In the genomic region with DNA sequence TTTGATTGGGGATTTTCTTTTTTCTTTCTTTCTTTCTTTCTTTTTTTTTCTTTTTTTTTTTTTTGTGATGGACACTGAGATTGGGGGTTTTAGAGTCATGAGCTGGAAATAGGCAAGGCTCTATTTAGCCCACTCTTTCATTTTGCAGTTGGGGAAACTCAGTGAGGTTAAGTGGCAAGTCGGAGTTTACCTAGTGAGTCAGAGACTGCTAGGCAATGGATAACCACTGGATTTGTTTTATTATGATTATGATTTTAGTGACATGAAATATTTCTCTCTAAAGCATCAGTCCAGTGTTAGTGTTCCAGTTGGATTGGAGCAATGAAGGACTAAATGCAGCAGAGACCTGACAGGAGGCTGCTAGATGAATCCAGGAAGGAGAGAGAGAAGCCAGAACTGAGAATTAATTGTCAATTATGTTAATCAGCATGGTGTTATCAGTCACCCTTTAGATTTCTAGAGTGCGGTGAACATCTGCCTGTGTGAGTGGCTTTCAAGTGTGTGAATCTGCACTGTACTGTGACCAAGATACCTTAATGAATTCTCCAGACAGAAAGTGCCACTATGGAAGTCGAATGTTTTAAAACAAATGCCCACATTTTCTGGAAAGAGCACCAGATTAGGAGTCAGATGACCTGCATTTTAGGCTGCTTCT, we compare ENCODE assay signal across 11 cellular contexts. TPM values are rescaled to one million over a fixed set of nuclear protein-coding genes. Genes with fewer than 3 reads are reported as not detected.
DNase-seq lines count a peak whose midpoint lies in the region; ATAC-seq, FAIRE-seq and TF ChIP-seq lines count a peak whose summit lies in the region.
"Had no signal": no experiment of that assay in that cellular context is flagged by ENCODE, and none has a peak within 500 bp of the region (broad histone marks: within the 10 kb centered on the region; RNA-seq: fewer than 3 reads in every experiment).

No MANE protein-coding gene starts in this region.

- no peak overlapping the region for H3K9ac ChIP-seq in SK-N-SH

- peaks cover 12% of the 10 kb centered on the region for H3F3A ChIP-seq in SK-N-SH (replicated peaks; ENCODE audit: insufficient read depth)

- peak overlapping the region; percentile 38 to 80 for H3K27ac ChIP-seq in SK-N-SH (ENCODE audit: low read depth in 2 of 2, low read length in 1 of 2)
- H3K27ac ChIP-seq in coronary artery = no peak overlapping the region
- H3K27ac ChIP-seq: upper lobe of left lung had no signal

- TF ChIP-seq CTCF in SK-N-SH (IDR thresholded peaks at IDR 0.05) (no peak), coronary artery (IDR thresholded peaks at IDR 0.05) (no peak)

- peak; percentile 100 for FAIRE-seq in islet of Langerhans (lab: Jason Lieb, UNC)
- no peak for FAIRE-seq in frontal cortex (lab: Jason Lieb, UNC)

- peaks cover 22% of the 10 kb centered on the region for H3K79me2 ChIP-seq in SK-N-SH (ENCODE audit: insufficient read depth)

- H2AFZ ChIP-seq in SK-N-SH (ENCODE audit: low read depth) = no peak overlapping the region

- 44% methylated on average over 3 of the region's 3 CpGs for WGBS in SK-N-SH (ENCODE audit: low lambda C conversion rate)

- no peaks in the 10 kb centered on the region for H3K9me2 ChIP-seq in SK-N-SH

- H3K27me3 ChIP-seq in SK-N-SH (ENCODE audit: insufficient read depth) = no peaks in the 10 kb centered on the region
- H3K27me3 ChIP-seq: upper lobe of left lung had no signal

- peak in 1 of 2 experiments; percentile 47; a peak in 1 of 4 replicates for TF ChIP-seq EP300 in SK-N-SH (IDR thresholded peaks at IDR 0.05; ENCODE audit: borderline replicate concordance in 1 of 2, low read depth in 1 of 2, low read length in 1 of 2)

- no peaks in the 10 kb centered on the region for H3K9me3 ChIP-seq in SK-N-SH
- H3K9me3 ChIP-seq: upper lobe of left lung had no signal

- POLR2A ChIA-PET in SK-N-SH (lab: Yijun Ruan, JAX) = no interaction called here

- DNase-seq in DMS79 (lab: John Stamatoyannopoulos, UW) (peak; percentile 65), SK-N-SH (peak; percentile 30), coronary artery (ENCODE audit: low spot score) (no peak), frontal cortex (ENCODE audit: low spot score in 2 of 2) (no peak)
- DNase-seq: anterior cingulate cortex, left ventricle myocardium superior, upper lobe of left lung had no signal

- peaks cover 14% of the 10 kb centered on the region for H4K20me1 ChIP-seq in SK-N-SH (ENCODE audit: insufficient read depth)

- peak; percentile 82 for ATAC-seq in GM19463 (IDR thresholded peaks at IDR 0.05; ENCODE audit: unreplicated experiment)
- ATAC-seq in HG02970 (IDR thresholded peaks at IDR 0.05; ENCODE audit: low FRiP score, unreplicated experiment) = no peak
- ATAC-seq in HG02870 (IDR thresholded peaks at IDR 0.05; ENCODE audit: unreplicated experiment) = no peak
- ATAC-seq: left ventricle myocardium superior had no signal

- no peak overlapping the region for H3K4me3 ChIP-seq in SK-N-SH (ENCODE audit: low read depth in 2 of 2, low read length in 1 of 2)
- no peak overlapping the region for H3K4me3 ChIP-seq in coronary artery
- H3K4me3 ChIP-seq: upper lobe of left lung had no signal

- peak overlapping the region; percentile 36 for H3K4me2 ChIP-seq in SK-N-SH

- TF ChIP-seq RAD21 in SK-N-SH (IDR thresholded peaks at IDR 0.05; ENCODE audit: low read length) = no peak

- CTCF ChIA-PET in SK-N-SH (lab: Yijun Ruan, JAX) = interaction anchor here (0.9 to 4.5 kb wide), 10 partner anchors 8 to 97 kb away, joined by 3 to 28 read pairs (median 4); no protein-coding TSS in a partner anchor

- H3K4me1 ChIP-seq in SK-N-SH (ENCODE audit: control insufficient read depth in 1 of 2, insufficient read depth in 2 of 2, low read depth in 1 of 2, low read length in 1 of 2) = peaks cover 4 to 14% of the 10 kb centered on the region in 2 experiments; a peak in 3 of 4 replicates

- H3K36me3 ChIP-seq in SK-N-SH (replicated peaks in 1 of 2; ENCODE audit: control insufficient read depth in 1 of 2, insufficient read depth in 2 of 2, low read length in 1 of 2) = no peaks in the 10 kb centered on the region
- H3K36me3 ChIP-seq: upper lobe of left lung had no signal

TF ChIP-seq in SK-N-SH, 30 proteins besides CTCF, POLR2A, EP300 and RAD21:
- no peak for TF ChIP-seq ELF1 (IDR thresholded peaks at IDR 0.05)
- no peak for TF ChIP-seq JUND (IDR thresholded peaks at IDR 0.05)
- TF ChIP-seq NRF1 (IDR thresholded peaks at IDR 0.05; ENCODE audit: low read depth, low read length) = no peak
- 0 out of 2 replicates have a peak, but pooled peaks have one; percentile 26 for TF ChIP-seq MXI1 (IDR thresholded peaks at IDR 0.05; ENCODE audit: low read depth, low read length)
- TF ChIP-seq NFIC (IDR thresholded peaks at IDR 0.05; ENCODE audit: borderline replicate concordance) = no peak
- TF ChIP-seq SMC3 (IDR thresholded peaks at IDR 0.05; ENCODE audit: low read depth, low read length) = no peak
- TF ChIP-seq FOXJ3 (CRISPR knock-in tag; IDR thresholded peaks at IDR 0.05) = no peak
- no peak for TF ChIP-seq GABPA (IDR thresholded peaks at IDR 0.05; ENCODE audit: low read depth)
- TF ChIP-seq GATA2 (CRISPR knock-in tag; IDR thresholded peaks at IDR 0.05) = peak; percentile 31; the same call in 1 of the 2 replicates
- TF ChIP-seq, protein P1, sequence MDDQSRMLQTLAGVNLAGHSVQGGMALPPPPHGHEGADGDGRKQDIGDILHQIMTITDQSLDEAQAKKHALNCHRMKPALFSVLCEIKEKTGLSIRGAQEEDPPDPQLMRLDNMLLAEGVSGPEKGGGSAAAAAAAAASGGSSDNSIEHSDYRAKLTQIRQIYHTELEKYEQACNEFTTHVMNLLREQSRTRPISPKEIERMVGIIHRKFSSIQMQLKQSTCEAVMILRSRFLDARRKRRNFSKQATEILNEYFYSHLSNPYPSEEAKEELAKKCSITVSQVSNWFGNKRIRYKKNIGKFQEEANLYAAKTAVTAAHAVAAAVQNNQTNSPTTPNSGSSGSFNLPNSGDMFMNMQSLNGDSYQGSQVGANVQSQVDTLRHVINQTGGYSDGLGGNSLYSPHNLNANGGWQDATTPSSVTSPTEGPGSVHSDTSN (IDR thresholded peaks at IDR 0.05) = peak; percentile 59
- no peak for TF ChIP-seq EZH2phosphoT487 (IDR thresholded peaks at IDR 0.05; ENCODE audit: borderline replicate concordance, low read depth)
- TF ChIP-seq TEAD4 (IDR thresholded peaks at IDR 0.05; ENCODE audit: borderline replicate concordance, insufficient read depth) = no peak
- TF ChIP-seq TCF12 (IDR thresholded peaks at IDR 0.05) = no peak
- no peak for TF ChIP-seq POLR2AphosphoS5 (IDR thresholded peaks at IDR 0.05; ENCODE audit: low read depth, low read length)
- TF ChIP-seq YY1 (IDR thresholded peaks at IDR 0.05; ENCODE audit: low read depth) = no peak

RNA-seq across cellular contexts. Expression of gene BMAL1, which starts 10.9 kb away (rescaled TPM):
- 6.5 and 8.2 TPM in 2 replicates for polyA plus RNA-seq in SK-N-SH (2012; rRNA removed)
- 7.0 and 7.3 TPM in 2 replicates for polyA plus RNA-seq in SK-N-SH (2012; cell fraction: cytosol; rRNA removed)
- 12.0 and 14.1 TPM in 2 replicates for polyA plus RNA-seq in SK-N-SH (2012; cell fraction: nucleus; rRNA removed)
- 29.8 TPM for total RNA-seq in frontal cortex

Comparison
In these comparisons a context has a peak if more than half of its experiments do, and no peak if none do; other contexts are left out.
1. DNase-seq: peak in DMS79 (single experiment) and SK-N-SH (single experiment); none in coronary artery (single experiment) and frontal cortex (0 of 2).
2. H3K27ac ChIP-seq: peak in SK-N-SH (2 of 2); none in coronary artery (0 of 2).